Comparison of ENCODE assay signal across 9 cellular contexts in the genomic region with DNA sequence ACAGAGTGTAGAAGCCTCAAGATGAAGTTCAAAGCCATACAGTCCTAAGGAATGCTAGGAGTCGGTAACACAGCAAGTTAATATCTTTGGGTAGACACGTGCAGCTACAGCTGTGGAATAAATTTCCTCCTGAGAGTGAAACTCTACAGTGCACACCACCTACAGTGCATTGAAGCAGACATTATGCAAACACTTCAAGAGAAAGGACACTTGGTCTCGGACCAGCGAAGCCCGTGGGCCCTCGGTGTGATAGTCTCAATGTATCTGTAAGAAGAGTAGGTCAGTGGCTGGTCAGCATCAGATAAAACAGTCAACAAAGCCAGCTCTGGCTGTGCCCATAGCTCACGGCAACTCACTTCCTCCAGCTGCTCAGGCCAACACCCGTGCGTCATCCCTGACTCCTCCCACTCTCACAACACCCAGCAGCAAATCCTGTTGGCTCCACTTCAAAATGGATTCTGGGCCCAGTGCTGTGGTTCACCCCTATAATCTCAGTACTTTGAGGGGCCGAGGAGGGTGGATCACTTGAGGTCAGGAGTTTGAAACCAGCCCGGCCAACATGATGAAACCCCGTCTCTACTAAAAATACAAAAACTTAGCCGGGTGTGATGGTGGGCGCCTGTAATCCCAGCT. TPM values are rescaled to one million over a fixed set of nuclear protein-coding genes. Genes with fewer than 3 reads are reported as not detected.
A peak's percentile ranks its signal among the peaks of the same experiment; 100 is the strongest.
DNase-seq lines count a peak whose midpoint lies in the region; ATAC-seq, FAIRE-seq and TF ChIP-seq lines count a peak whose summit lies in the region.
"Not testable (repeated sequence)": the region's sequence is repeated elsewhere in the genome, so short reads cannot be mapped to it uniquely, and the experiment has no call there.
"Had no signal": no experiment of that assay in that cellular context is flagged by ENCODE, and none has a peak within 500 bp of the region (broad histone marks: within the 10 kb centered on the region; RNA-seq: fewer than 3 reads in every experiment).

No MANE protein-coding gene starts in this region.

- ATAC-seq in GM19395 (IDR thresholded peaks at IDR 0.05; ENCODE audit: unreplicated experiment) (peak; percentile 48), HG02938 (IDR thresholded peaks at IDR 0.05; ENCODE audit: unreplicated experiment) (peak; percentile 55), right lobe of liver (peak; percentile 74 to 85 (median 79))
- ATAC-seq in activated CD8-positive, alpha-beta T cell treated with anti-CD3 and anti-CD28 coated beads for 36 hours: peak; percentile 76
- peak; percentile 79 for ATAC-seq in stimulated activated effector memory CD8-positive, alpha-beta T cell treated with anti-CD3 and anti-CD28 coated beads, Interleukin-12 subunit alpha, Interleukin-12 subunit beta, amount 100 ng/mL, for 72 hours

- H3K36me3 ChIP-seq in endothelial cell of umbilical vein (ENCODE audit: control insufficient read depth in 2 of 2, extremely low read depth in 1 of 2, insufficient read depth in 2 of 2, low read length in 2 of 2); right lobe of liver: not testable (repeated sequence)

- H2AFZ ChIP-seq in endothelial cell of umbilical vein (ENCODE audit: low read depth, low read length): peak overlapping the region; percentile 49

- H3K9ac ChIP-seq in endothelial cell of umbilical vein (replicated peaks; ENCODE audit: extremely low read depth, insufficient read depth, low read length): not testable (repeated sequence)

- FAIRE-seq in endothelial cell of umbilical vein (lab: Jason Lieb, UNC): peak; percentile 76

- not testable (repeated sequence) for H3K27me3 ChIP-seq in endothelial cell of umbilical vein (ENCODE audit: control insufficient read depth in 2 of 2, insufficient read depth in 2 of 2, low read length in 2 of 2); right lobe of liver

- H3K9me1 ChIP-seq in endothelial cell of umbilical vein (replicated peaks; ENCODE audit: control insufficient read depth, extremely low read depth, insufficient read depth, low read length): not testable (repeated sequence)

- POLR2A ChIA-PET in activated CD8-positive, alpha-beta T cell treated with anti-CD3 and anti-CD28 coated beads for 36 hours (lab: Charles Lee): interaction anchor here (0.9 to 1.2 kb wide), 2 partner anchors 10 to 77 kb away, joined by 3 read pairs; a partner anchor contains a TSS
- POLR2A ChIA-PET in endothelial cell of umbilical vein (lab: Charles Lee): interaction anchor here (0.6 kb wide), 1 partner anchor 627 kb away, joined by 3 read pairs; no protein-coding TSS in a partner anchor

- H3K9me3 Mint-ChIP-seq in CD14-positive monocyte; activated CD8-positive, alpha-beta T cell treated with anti-CD3 and anti-CD28 coated beads for 36 hours; stimulated activated effector memory CD8-positive, alpha-beta T cell treated with anti-CD3 and anti-CD28 coated beads, Interleukin-12 subunit alpha, Interleukin-12 subunit beta, amount 100 ng/mL, for 72 hours: not testable (repeated sequence)

- DNase-seq in CD14-positive monocyte (ENCODE audit: low spot score); right lobe of liver; stimulated activated effector memory CD8-positive, alpha-beta T cell treated with anti-CD3 and anti-CD28 coated beads, Interleukin-12 subunit alpha, Interleukin-12 subunit beta, amount 100 ng/mL, for 72 hours (ENCODE audit: low spot score in 2 of 2): not testable (repeated sequence)
- DNase-seq in NCI-H460 (ENCODE audit: extremely low read depth, low read depth) (peak; percentile 21), endothelial cell of umbilical vein (ENCODE audit: low read depth, low spot score) (peak; percentile 40)
- peak; percentile 22 for DNase-seq in activated CD8-positive, alpha-beta T cell treated with anti-CD3 and anti-CD28 coated beads for 36 hours

- peaks cover 37% of the 10 kb centered on the region for H3K4me1 Mint-ChIP-seq in CD14-positive monocyte
- peaks cover 26% of the 10 kb centered on the region for H3K4me1 Mint-ChIP-seq in activated CD8-positive, alpha-beta T cell treated with anti-CD3 and anti-CD28 coated beads for 36 hours (ENCODE audit: low read depth)
- peaks cover 17% of the 10 kb centered on the region for H3K4me1 Mint-ChIP-seq in stimulated activated effector memory CD8-positive, alpha-beta T cell treated with anti-CD3 and anti-CD28 coated beads, Interleukin-12 subunit alpha, Interleukin-12 subunit beta, amount 100 ng/mL, for 72 hours

- H3K27ac ChIP-seq in endothelial cell of umbilical vein (ENCODE audit: insufficient read depth, low read depth, low read length): peak overlapping the region; percentile 69
- not testable (repeated sequence) for H3K27ac ChIP-seq in right lobe of liver

- H3K9me3 ChIP-seq in endothelial cell of umbilical vein (replicated peaks; ENCODE audit: control insufficient read depth, insufficient read depth, low read length); right lobe of liver: not testable (repeated sequence)

- CTCF ChIA-PET in activated CD8-positive, alpha-beta T cell treated with anti-CD3 and anti-CD28 coated beads for 36 hours (lab: Charles Lee); endothelial cell of umbilical vein (lab: Charles Lee): not testable (repeated sequence)

- not testable (repeated sequence) for H3K79me2 ChIP-seq in endothelial cell of umbilical vein (ENCODE audit: control insufficient read depth, insufficient read depth, low read length)

- TF ChIP-seq CTCF in CD14-positive monocyte (IDR thresholded peaks at IDR 0.05); activated CD8-positive, alpha-beta T cell treated with anti-CD3 and anti-CD28 coated beads for 36 hours (IDR thresholded peaks at IDR 0.05); endothelial cell of umbilical vein (IDR thresholded peaks at IDR 0.05; ENCODE audit: extremely low read depth in 1 of 2, insufficient read depth in 1 of 2, low read depth in 1 of 2, low read length in 2 of 2); right lobe of liver (IDR thresholded peaks at IDR 0.05): not testable (repeated sequence)

- H3K27me3 Mint-ChIP-seq in CD14-positive monocyte (ENCODE audit: low read depth in 3 of 3); activated CD8-positive, alpha-beta T cell treated with anti-CD3 and anti-CD28 coated beads for 36 hours: not testable (repeated sequence)

- WGBS in right lobe of liver (ENCODE audit: insufficient coverage, low coverage, low lambda C conversion rate, missing lambda C conversion rate): 65% methylated on average over 5 of the region's 14 CpGs

- H3K4me3 Mint-ChIP-seq in CD14-positive monocyte; activated CD8-positive, alpha-beta T cell treated with anti-CD3 and anti-CD28 coated beads for 36 hours; stimulated activated effector memory CD8-positive, alpha-beta T cell treated with anti-CD3 and anti-CD28 coated beads, Interleukin-12 subunit alpha, Interleukin-12 subunit beta, amount 100 ng/mL, for 72 hours: not testable (repeated sequence)

- intact Hi-C loops in CD14-positive monocyte (cut with micrococcal nuclease); activated CD8-positive, alpha-beta T cell treated with anti-CD3 and anti-CD28 coated beads for 36 hours (cut with micrococcal nuclease); endothelial cell of umbilical vein (cut with micrococcal nuclease); right lobe of liver (cut with DNase I): not testable (repeated sequence)

- dilution Hi-C loops in endothelial cell of umbilical vein (cut with MboI; ENCODE audit: extremely low pct_ligation_motif_present, low sequenced_read_pairs): not testable (repeated sequence)

- H3K4me2 ChIP-seq in endothelial cell of umbilical vein (ENCODE audit: insufficient read depth, low read length): not testable (repeated sequence)

- not testable (repeated sequence) for H4K20me1 ChIP-seq in endothelial cell of umbilical vein (replicated peaks; ENCODE audit: control insufficient read depth, extremely low read depth, insufficient read depth, low read length)

- H3K4me3 ChIP-seq in endothelial cell of umbilical vein (replicated peaks in 1 of 3; ENCODE audit: insufficient read depth in 1 of 3, low read depth in 1 of 3, low read length in 3 of 3); right lobe of liver: not testable (repeated sequence)

- not testable (repeated sequence) for BruUV-seq in endothelial cell of umbilical vein (replicated peaks; lab: Mats Ljungman, UMichigan)

- not testable (repeated sequence) for H3K4me1 ChIP-seq in endothelial cell of umbilical vein (ENCODE audit: control insufficient read depth, extremely low read depth, insufficient read depth, low read length); right lobe of liver

- H3K36me3 Mint-ChIP-seq in CD14-positive monocyte; activated CD8-positive, alpha-beta T cell treated with anti-CD3 and anti-CD28 coated beads for 36 hours (ENCODE audit: low read depth); stimulated activated effector memory CD8-positive, alpha-beta T cell treated with anti-CD3 and anti-CD28 coated beads, Interleukin-12 subunit alpha, Interleukin-12 subunit beta, amount 100 ng/mL, for 72 hours: not testable (repeated sequence)

- not testable (repeated sequence) for TF ChIP-seq POLR2A in endothelial cell of umbilical vein (IDR thresholded peaks at IDR 0.05; ENCODE audit: low read depth, low read length); right lobe of liver (IDR thresholded peaks at IDR 0.05)

- H3K27ac Mint-ChIP-seq in CD14-positive monocyte: peak overlapping the region; percentile 35 to 95 (median 88)
- H3K27ac Mint-ChIP-seq in activated CD8-positive, alpha-beta T cell treated with anti-CD3 and anti-CD28 coated beads for 36 hours: peak overlapping the region; percentile 57
- peak overlapping the region; percentile 14 for H3K27ac Mint-ChIP-seq in stimulated activated effector memory CD8-positive, alpha-beta T cell treated with anti-CD3 and anti-CD28 coated beads, Interleukin-12 subunit alpha, Interleukin-12 subunit beta, amount 100 ng/mL, for 72 hours

RNA-seq across cellular contexts. Expression of a gene that starts 16.4 kb away (rescaled TPM):
- polyA plus RNA-seq in CD14-positive monocyte (under 1 TPM; 0.24 to 0.60 TPM), endothelial cell of umbilical vein (2.0 and 2.3 TPM in 2 replicates)
- 1.4 and 2.1 TPM in 2 replicates for total RNA-seq in NCI-H460 (2014; rRNA removed; shearing (Covaris generic))
- polyA plus RNA-seq in NCI-H460 (2014; cell fraction: nucleus; rRNA removed): 1.9 TPM in 1 of 2 replicates, not detected in the other
- 1 to 10 TPM; 1.1 to 1.4 TPM for total RNA-seq in activated CD8-positive, alpha-beta T cell treated with anti-CD3 and anti-CD28 coated beads for 36 hours
- total RNA-seq in endothelial cell of umbilical vein (0.76 and 0.80 TPM in 2 replicates), right lobe of liver (1 to 10 TPM in 2 of 6 experiments, under 1 TPM in 4; 0.29 to 2.9 (median 0.80) TPM)
- polyA plus RNA-seq in endothelial cell of umbilical vein (2011; cell fraction: cytosol; rRNA removed): 1.4 and 1.8 TPM in 2 replicates
- polyA plus RNA-seq in endothelial cell of umbilical vein (2011; cell fraction: nucleus; rRNA removed): 0.82 and 2.0 TPM in 2 replicates
- polyA plus RNA-seq in endothelial cell of umbilical vein (2012): 1.3 and 2.0 TPM in 2 replicates
- 4.0 and 5.0 TPM in 2 replicates for polyA minus RNA-seq in endothelial cell of umbilical vein
- not detected for polyA minus RNA-seq in endothelial cell of umbilical vein (2011; cell fraction: cytosol; rRNA and poly(A)+ RNA removed)
- 0.43 TPM in 1 of 2 replicates, not detected in the other for polyA minus RNA-seq in endothelial cell of umbilical vein (2011; cell fraction: nucleus; rRNA and poly(A)+ RNA removed)
- total RNA-seq: H1 had no signal

RNA-seq across cellular contexts. Expression of a gene that starts 17.7 kb away (rescaled TPM):
- polyA plus RNA-seq in CD14-positive monocyte (10 to 100 TPM; 29.1 to 59.9 TPM), endothelial cell of umbilical vein (34.4 and 35.3 TPM in 2 replicates)
- 16.8 and 20.3 TPM in 2 replicates for total RNA-seq in NCI-H460 (2014; rRNA removed; shearing (Covaris generic))
- polyA plus RNA-seq in NCI-H460 (2014; cell fraction: nucleus; rRNA removed): 19.9 and 27.4 TPM in 2 replicates
- total RNA-seq in activated CD8-positive, alpha-beta T cell treated with anti-CD3 and anti-CD28 coated beads for 36 hours: 100 to 1,000 TPM; 120 to 126 TPM
- total RNA-seq in endothelial cell of umbilical vein (61.9 and 83.7 TPM in 2 replicates), right lobe of liver (10 to 100 TPM in 5 of 6 experiments, 1 to 10 TPM in 1; 9.3 to 17.8 (median 14.7) TPM)
- polyA plus RNA-seq in endothelial cell of umbilical vein (2011; cell fraction: cytosol; rRNA removed): 46.5 and 48.9 TPM in 2 replicates
- polyA plus RNA-seq in endothelial cell of umbilical vein (2011; cell fraction: nucleus; rRNA removed): 35.9 and 36.0 TPM in 2 replicates
- 43.7 and 54.2 TPM in 2 replicates for polyA plus RNA-seq in endothelial cell of umbilical vein (2012)
- 29.8 and 33.2 TPM in 2 replicates for polyA minus RNA-seq in endothelial cell of umbilical vein
- 9.7 TPM for polyA minus RNA-seq in endothelial cell of umbilical vein (2011; cell fraction: cytosol; rRNA and poly(A)+ RNA removed)
- polyA minus RNA-seq in endothelial cell of umbilical vein (2011; cell fraction: nucleus; rRNA and poly(A)+ RNA removed): 16.8 and 21.1 TPM in 2 replicates

Comparison
In these comparisons a context has a peak if more than half of its experiments do, and no peak if none do; other contexts are left out.
1. H3K27ac Mint-ChIP-seq: peak in every context shown above with its lines; median percentile 88 in CD14-positive monocyte; 57 in activated CD8-positive, alpha-beta T cell treated with anti-CD3 and anti-CD28 coated beads for 36 hours; 14 in stimulated activated effector memory CD8-positive, alpha-beta T cell treated with anti-CD3 and anti-CD28 coated beads, Interleukin-12 subunit alpha, Interleukin-12 subunit beta, amount 100 ng/mL, for 72 hours.